Comparison of ENCODE assay signal across 22 cellular contexts in the genomic region with DNA sequence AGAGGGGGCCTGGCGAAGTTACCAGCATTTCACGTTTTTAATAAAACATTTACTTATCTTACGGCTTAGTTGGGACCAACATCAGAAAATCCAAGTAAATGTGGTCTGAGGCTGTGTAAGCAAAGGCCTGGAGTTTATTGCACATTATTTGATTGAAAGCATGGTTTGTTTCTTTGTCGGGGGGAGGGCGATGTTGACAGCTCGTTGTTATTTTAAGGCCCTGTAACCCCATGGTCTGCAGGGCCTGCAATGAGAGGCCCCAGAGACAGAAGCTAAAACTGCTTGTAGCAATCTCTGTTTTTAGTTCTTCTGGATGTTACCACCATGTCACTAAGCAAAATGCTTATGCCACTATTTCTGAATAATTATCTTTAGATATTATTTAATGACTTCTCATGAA.
"Had no signal": no experiment of that assay in that cellular context is flagged by ENCODE, and none has a peak within 500 bp of the region (broad histone marks: within the 10 kb centered on the region; RNA-seq: fewer than 3 reads in every experiment).

No MANE protein-coding gene starts in this region.

- H3K9me3 Mint-ChIP-seq: activated B cell treated with CpG ODN at 0.5 μM for 24 hours; activated CD8-positive, alpha-beta T cell treated with anti-CD3 and anti-CD28 coated beads for 36 hours; activated naive CD8-positive, alpha-beta T cell treated with anti-CD3 and anti-CD28 coated beads for 36 hours; activated T-cell treated with anti-CD3 and anti-CD28 coated beads, Interleukin-2, amount 50 U/mL, for 72 hours; brain; effector memory CD8-positive, alpha-beta T cell; nephron progenitor cell had no signal

- H3K27ac Mint-ChIP-seq: activated B cell treated with CpG ODN at 0.5 μM for 24 hours; activated CD8-positive, alpha-beta T cell treated with anti-CD3 and anti-CD28 coated beads for 36 hours; activated naive CD8-positive, alpha-beta T cell treated with anti-CD3 and anti-CD28 coated beads for 36 hours; activated T-cell treated with anti-CD3 and anti-CD28 coated beads, Interleukin-2, amount 50 U/mL, for 72 hours; effector memory CD8-positive, alpha-beta T cell had no signal

- H3K36me3 ChIP-seq: ovary had no signal

- H3K27ac ChIP-seq: epithelial cell of prostate, ovary, SJSA1, skin epidermis had no signal

- ATAC-seq: activated CD8-positive, alpha-beta T cell treated with anti-CD3 and anti-CD28 coated beads for 36 hours; activated T-cell treated with anti-CD3 and anti-CD28 coated beads, Interleukin-2, amount 50 U/mL, for 72 hours; effector memory CD8-positive, alpha-beta T cell had no signal

- H3K4me3 ChIP-seq: ovary, SJSA1, skin epidermis had no signal

- H3K9me3 ChIP-seq: ovary, SJSA1 had no signal

- H3K27me3 ChIP-seq: ovary, SJSA1 had no signal

- DNase-seq: activated B cell treated with CpG ODN at 0.5 μM for 24 hours; activated CD4-positive, alpha-beta T cell treated with anti-CD3 and anti-CD28 coated beads for 48 hours; activated CD8-positive, alpha-beta memory T cell treated with anti-CD3 and anti-CD28 coated beads, Interleukin-2, amount 50 U/mL, for 4 hours; activated CD8-positive, alpha-beta T cell treated with anti-CD3 and anti-CD28 coated beads for 36 hours; activated gamma-delta T cell; activated naive CD8-positive, alpha-beta T cell treated with anti-CD3 and anti-CD28 coated beads for 36 hours; activated T-cell treated with anti-CD3 and anti-CD28 coated beads, Interleukin-2, amount 50 U/mL, for 72 hours; cerebellar nuclear complex; dermis blood vessel endothelial cell; effector memory CD8-positive, alpha-beta T cell; left cardiac atrium; nephron progenitor cell; ovary; stimulated activated CD4-positive, alpha-beta T cell treated with anti-CD3 and anti-CD28 coated beads, Interleukin-4, amount 100 ng/mL, for 4 hours; stimulated activated CD8-positive, alpha-beta memory T cell treated with anti-CD3 and anti-CD28 coated beads, Interleukin-4, amount 100 ng/mL, for 48 hours; stimulated activated naive CD4-positive, alpha-beta T cell treated with Interleukin-2 at 50 U/mL for 16 hours; T-helper 2 cell; trophoblast cell had no signal

- H3K27me3 Mint-ChIP-seq: activated B cell treated with CpG ODN at 0.5 μM for 24 hours; activated CD8-positive, alpha-beta T cell treated with anti-CD3 and anti-CD28 coated beads for 36 hours; activated naive CD8-positive, alpha-beta T cell treated with anti-CD3 and anti-CD28 coated beads for 36 hours had no signal

- H3K36me3 Mint-ChIP-seq: brain had no signal

- H3K4me3 Mint-ChIP-seq: activated B cell treated with CpG ODN at 0.5 μM for 24 hours; activated CD8-positive, alpha-beta T cell treated with anti-CD3 and anti-CD28 coated beads for 36 hours; activated naive CD8-positive, alpha-beta T cell treated with anti-CD3 and anti-CD28 coated beads for 36 hours; activated T-cell treated with anti-CD3 and anti-CD28 coated beads, Interleukin-2, amount 50 U/mL, for 72 hours; brain; effector memory CD8-positive, alpha-beta T cell had no signal
